Comparison of ENCODE assay signal across 8 cellular contexts in genomic region chr10:132572545-132572937, GRCh38. TPM values are rescaled to one million over a fixed set of nuclear protein-coding genes. Genes with fewer than 3 reads are reported as not detected.
DNase-seq lines count a peak whose midpoint lies in the region; ATAC-seq and TF ChIP-seq lines count a peak whose summit lies in the region.

No MANE protein-coding gene starts in this region.

- peaks cover 6% of the 10 kb centered on the region for H3K79me2 ChIP-seq in trophoblast cell (ENCODE audit: control insufficient read depth, insufficient read depth, low read length, poor library complexity)

- H2BK5ac ChIP-seq in trophoblast cell (ENCODE audit: low read depth, low read length, poor library complexity) = peak overlapping the region; percentile 70

- peak overlapping the region; percentile 4 for H2BK120ac ChIP-seq in trophoblast cell (ENCODE audit: insufficient read depth, low read length, poor library complexity)

- no CpG with 5 or more reads among the region's 7 CpGs for WGBS in trophoblast cell (ENCODE audit: extremely low coverage, insufficient coverage, insufficient read length)

- H3K9me3 ChIP-seq in KOPT-K1 (ENCODE audit: insufficient read depth, low read length, poor library complexity, severe bottlenecking) = no peaks in the 10 kb centered on the region
- H3K9me3 ChIP-seq in trophoblast cell (ENCODE audit: insufficient read depth, low read depth, low read length) = no peaks in the 10 kb centered on the region

- no peak overlapping the region for H2AFZ ChIP-seq in trophoblast cell (ENCODE audit: insufficient read depth, low read length, poor library complexity)

- peak overlapping the region; percentile 17 for H2AK5ac ChIP-seq in trophoblast cell (ENCODE audit: low read length)

- H3K4me3 ChIP-seq in coronary artery = peak overlapping the region; percentile 26
- H3K4me3 ChIP-seq in trophoblast cell (ENCODE audit: low read depth, low read length) = peak overlapping the region; percentile 20

- H3K36me3 ChIP-seq in KOPT-K1 (ENCODE audit: insufficient read depth, low read length) = no peaks in the 10 kb centered on the region
- no peaks in the 10 kb centered on the region for H3K36me3 ChIP-seq in trophoblast cell (ENCODE audit: control insufficient read depth in 1 of 2, insufficient read depth in 2 of 2, low read length in 2 of 2)

- H3K18ac ChIP-seq in trophoblast cell (ENCODE audit: low read length) = peak overlapping the region; percentile 26

- no peaks in the 10 kb centered on the region for H3K27me3 ChIP-seq in trophoblast cell (ENCODE audit: insufficient read depth, low read length)

- peaks cover 37% of the 10 kb centered on the region in 2 experiments for H3K4me1 ChIP-seq in trophoblast cell (ENCODE audit: control insufficient read depth in 1 of 2, insufficient read depth in 2 of 2, low read length in 2 of 2)

- H3K23ac ChIP-seq in trophoblast cell (ENCODE audit: low read length) = no peak overlapping the region

- TF ChIP-seq CTCF in coronary artery (IDR thresholded peaks at IDR 0.05) = no peak

- H3K79me1 ChIP-seq in trophoblast cell (ENCODE audit: low read length) = peaks cover 29% of the 10 kb centered on the region

- H4K91ac ChIP-seq in trophoblast cell (ENCODE audit: low read depth, low read length) = peak overlapping the region; percentile 76

- peak overlapping the region; percentile 54 for H3K4me2 ChIP-seq in trophoblast cell (ENCODE audit: low read length)

- H2BK12ac ChIP-seq in trophoblast cell (ENCODE audit: low read length) = peak overlapping the region; percentile 42

- ATAC-seq in GM18511 (IDR thresholded peaks at IDR 0.05; ENCODE audit: unreplicated experiment) = peak; percentile 0

- H3K4ac ChIP-seq in trophoblast cell (ENCODE audit: low read depth, low read length) = peak overlapping the region; percentile 12

- no peak overlapping the region for H3K9ac ChIP-seq in trophoblast cell (ENCODE audit: low read length)

- no peak overlapping the region for H4K12ac ChIP-seq in trophoblast cell (ENCODE audit: low read depth, low read length)

- H3K14ac ChIP-seq in trophoblast cell (ENCODE audit: low read length) = peak overlapping the region; percentile 47

- DNase-seq in coronary artery (ENCODE audit: low spot score) = no peak
- peak in 1 of 2 donors; percentile 58 for DNase-seq in trophoblast cell
- DNase-seq in germinal center (ENCODE audit: low spot score) = no peak
- DNase-seq in SKM-1 treated with dmso at 0.1 percent for 144 hours (lab: John Stamatoyannopoulos, UW; ENCODE audit: unreplicated experiment) = no peak
- no peak for DNase-seq in A172 (ENCODE audit: low spot score)
- DNase-seq in NCI-H2029 (lab: John Stamatoyannopoulos, UW) = no peak

- H3K27ac ChIP-seq in KOPT-K1 (ENCODE audit: low read depth, low read length, poor library complexity, severe bottlenecking) (peak overlapping the region; percentile 49), coronary artery (peak overlapping the region; percentile 52 to 76), trophoblast cell (ENCODE audit: low read depth, low read length) (peak overlapping the region; percentile 91)

- peak overlapping the region; percentile 5 for H4K8ac ChIP-seq in trophoblast cell (ENCODE audit: low read depth, low read length)

RNA-seq across cellular contexts. Expression of gene INPP5A, which starts 35.0 kb away (rescaled TPM):
- polyA plus RNA-seq in trophoblast cell (2013) = 25.7 and 25.9 TPM in 2 replicates
- 13.1 and 15.7 TPM in 2 replicates for total RNA-seq in A172 (2014; rRNA removed; shearing (Covaris generic))
